ENCODE assay signal across 8 cellular contexts in genomic region chr12:102169922-102170698, GRCh38. TPM values are rescaled to one million over a fixed set of nuclear protein-coding genes. Genes with fewer than 3 reads are reported as not detected.
DNase-seq lines count a peak whose midpoint lies in the region; ATAC-seq and TF ChIP-seq lines count a peak whose summit lies in the region.

No MANE protein-coding gene starts in this region.

- H3K9me3 Mint-ChIP-seq in CD4-positive, alpha-beta T cell, result no peaks in the 10 kb centered on the region
- H3K9me3 Mint-ChIP-seq in endodermal cell, result no peaks in the 10 kb centered on the region
- H3K9me3 Mint-ChIP-seq in neural crest cell, result no peaks in the 10 kb centered on the region

- intact Hi-C loops in CD4-positive, alpha-beta T cell (cut with DNase I, micrococcal nuclease), result no loop called here

- H3K4me1 Mint-ChIP-seq in CD4-positive, alpha-beta T cell (ENCODE audit: low read depth), result no peaks in the 10 kb centered on the region
- H3K4me1 Mint-ChIP-seq in endodermal cell (no peaks in the 10 kb centered on the region), neural crest cell (peaks cover 5% of the 10 kb centered on the region)

- H3K4me1 ChIP-seq in endodermal cell (ENCODE audit: control insufficient read depth, insufficient read depth, low read length), result no peaks in the 10 kb centered on the region

- no peak for DNase-seq in CD4-positive, alpha-beta T cell
- DNase-seq in NCI-H774 (lab: John Stamatoyannopoulos, UW) (peak; percentile 5), endodermal cell (no peak), neural crest cell (ENCODE audit: low read depth, low spot score) (no peak), NCI-H2107 treated with DMSO at 0.1 percent for 48 hours (lab: John Stamatoyannopoulos, UW; ENCODE audit: unreplicated experiment) (no peak), COLO829 (ENCODE audit: low spot score) (no peak)

- H3K9ac ChIP-seq in endodermal cell (ENCODE audit: extremely low read depth, low read length, poor library complexity, severe bottlenecking), result no peak overlapping the region

- H3K36me3 ChIP-seq in endodermal cell (ENCODE audit: control insufficient read depth, insufficient read depth, low read length), result peaks cover 12% of the 10 kb centered on the region

- H3K36me3 Mint-ChIP-seq in CD4-positive, alpha-beta T cell (ENCODE audit: low read depth), result no peaks in the 10 kb centered on the region
- peaks cover 4% of the 10 kb centered on the region for H3K36me3 Mint-ChIP-seq in endodermal cell (ENCODE audit: low read depth)
- H3K36me3 Mint-ChIP-seq in neural crest cell (ENCODE audit: low read depth), result peaks cover 4% of the 10 kb centered on the region

- H3K4me3 Mint-ChIP-seq in CD4-positive, alpha-beta T cell, result no peak overlapping the region
- H3K4me3 Mint-ChIP-seq in endodermal cell, result no peak overlapping the region
- no peak overlapping the region for H3K4me3 Mint-ChIP-seq in neural crest cell

- peak; percentile 37 for TF ChIP-seq CTCF in CD4-positive, alpha-beta T cell (IDR thresholded peaks at IDR 0.05)
- TF ChIP-seq CTCF in endodermal cell (conservative IDR thresholded peaks at IDR 0.05) (peak; percentile 85), neural crest cell (conservative IDR thresholded peaks at IDR 0.05) (peak; percentile 81)

- H3K27me3 Mint-ChIP-seq in CD4-positive, alpha-beta T cell, result no peaks in the 10 kb centered on the region
- H3K27me3 Mint-ChIP-seq in endodermal cell (ENCODE audit: insufficient read depth) (no peaks in the 10 kb centered on the region), neural crest cell (ENCODE audit: low read depth) (no peaks in the 10 kb centered on the region)

- H3K27ac ChIP-seq in CD4-positive, alpha-beta T cell (ENCODE audit: low read depth, low read length), result no peak overlapping the region
- H3K27ac ChIP-seq in endodermal cell (ENCODE audit: low read depth, low read length), result no peak overlapping the region

- H3K27me3 ChIP-seq in CD4-positive, alpha-beta T cell (ENCODE audit: control insufficient read depth, insufficient read depth, low read length), result no peaks in the 10 kb centered on the region
- no peaks in the 10 kb centered on the region for H3K27me3 ChIP-seq in endodermal cell (ENCODE audit: control insufficient read depth, insufficient read depth, low read length, poor library complexity, severe bottlenecking)

- no peak overlapping the region for H3K4me3 ChIP-seq in endodermal cell (ENCODE audit: low read length)

- H3K9me3 ChIP-seq in CD4-positive, alpha-beta T cell (ENCODE audit: control insufficient read depth, low read length), result no peaks in the 10 kb centered on the region
- no peaks in the 10 kb centered on the region for H3K9me3 ChIP-seq in endodermal cell (ENCODE audit: control insufficient read depth, low read length)

- CTCF ChIA-PET in CD4-positive, alpha-beta T cell (lab: Charles Lee), result interaction anchor here (0.6 kb wide), 1 partner anchor 302 kb away, joined by 3 read pairs; no protein-coding TSS in a partner anchor

- POLR2A ChIA-PET in CD4-positive, alpha-beta T cell (lab: Charles Lee), result no interaction called here

- H3K27ac Mint-ChIP-seq in CD4-positive, alpha-beta T cell, result no peak overlapping the region
- H3K27ac Mint-ChIP-seq in endodermal cell, result no peak overlapping the region
- H3K27ac Mint-ChIP-seq in neural crest cell (ENCODE audit: unreplicated experiment), result no peak overlapping the region

- 89% methylated on average over 2 of the region's 2 CpGs; no CpG with 5 or more reads in 1 of the 2 experiments for WGBS in endodermal cell (ENCODE audit: insufficient coverage in 1 of 2, insufficient read length in 1 of 2), 2 experiments

- no peak for ATAC-seq in CD4-positive, alpha-beta T cell (ENCODE audit: poor library complexity)
- ATAC-seq in GM19372 (IDR thresholded peaks at IDR 0.05; ENCODE audit: low read depth, unreplicated experiment), result peak; percentile 65
- ATAC-seq in HG02642 (IDR thresholded peaks at IDR 0.05; ENCODE audit: poor library complexity, unreplicated experiment), result no peak

RNA-seq across cellular contexts. Expression of gene PMCH, which starts 27.5 kb away (rescaled TPM):
- total RNA-seq in CD4-positive, alpha-beta T cell, result not detected
- total RNA-seq in endodermal cell (not detected), neural crest cell (not detected in 2 replicates)
- not detected for polyA plus RNA-seq in endodermal cell (2013, experiment 1 of 2)
- polyA plus RNA-seq in endodermal cell (2013, experiment 2 of 2), result not detected

RNA-seq across cellular contexts. Expression of gene PARPBP, which starts 50.1 kb away (rescaled TPM):
- 1 to 10 TPM; 1.1 to 1.5 TPM for total RNA-seq in CD4-positive, alpha-beta T cell
- total RNA-seq in endodermal cell, result 10 to 100 TPM; 28.3 to 30.0 TPM
- polyA plus RNA-seq in endodermal cell (2013, experiment 1 of 2), result 26.6 TPM
- polyA plus RNA-seq in endodermal cell (2013, experiment 2 of 2), result 28.4 TPM
- 30.6 and 31.9 TPM in 2 replicates for total RNA-seq in neural crest cell

RNA-seq across cellular contexts. Expression of gene NUP37, which starts 50.2 kb away (rescaled TPM):
- 1 to 10 TPM; 9.4 to 9.6 TPM for total RNA-seq in CD4-positive, alpha-beta T cell
- total RNA-seq in endodermal cell, result 10 to 100 TPM; 59.4 to 74.7 TPM
- 59.1 TPM for polyA plus RNA-seq in endodermal cell (2013, experiment 1 of 2)
- polyA plus RNA-seq in endodermal cell (2013, experiment 2 of 2), result 57.5 TPM
- 44.9 and 46.4 TPM in 2 replicates for total RNA-seq in neural crest cell

Comparison
In these comparisons a context has a peak if more than half of its experiments do, and no peak if none do; other contexts are left out.
1. RNA of gene PARPBP, which starts 50.1 kb away (total RNA-seq): 30.6 to 31.9 TPM in neural crest cell and 28.3 to 30.0 TPM in endodermal cell; 1.1 to 1.5 TPM in CD4-positive, alpha-beta T cell; every median in the first group is over 10 times any median in the second.
2. Peak in every context shown above with its lines, with median percentiles within 50 percentile points of each other: CTCF ChIP-seq.